27 cellular contexts compared by ENCODE assay signal in the genomic region with DNA sequence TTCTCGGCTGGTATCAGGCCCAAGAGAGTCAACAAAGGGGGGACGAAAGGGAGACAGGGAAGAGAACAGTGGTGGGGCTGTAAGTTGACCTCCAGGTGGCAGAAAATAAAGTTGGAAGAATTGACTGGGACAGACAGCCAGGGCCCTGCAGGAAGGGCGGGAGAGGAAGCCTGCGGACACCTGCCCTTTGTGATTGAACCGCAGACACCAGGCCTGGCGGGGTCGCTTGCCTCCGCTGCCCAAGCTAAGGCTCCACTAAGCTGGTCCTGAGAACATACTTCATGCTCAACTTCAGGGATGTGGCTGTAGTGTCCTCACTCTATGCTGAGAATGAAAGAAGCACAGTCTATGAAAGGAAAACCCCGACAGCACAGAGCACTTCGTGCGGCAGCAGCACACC. TPM values are rescaled to one million over a fixed set of nuclear protein-coding genes. Genes with fewer than 3 reads are reported as not detected.
A peak's percentile ranks its signal among the peaks of the same experiment; 100 is the strongest.
DNase-seq lines count a peak whose midpoint lies in the region; ATAC-seq, FAIRE-seq and TF ChIP-seq lines count a peak whose summit lies in the region.
"Had no signal": no experiment of that assay in that cellular context is flagged by ENCODE, and none has a peak within 500 bp of the region (broad histone marks: within the 10 kb centered on the region; RNA-seq: fewer than 3 reads in every experiment).

No MANE protein-coding gene starts in this region.

- H3T11ph ChIP-seq in H9 (ENCODE audit: low read length), result no peak overlapping the region

- H3K9me3 Mint-ChIP-seq in H9, result no peaks in the 10 kb centered on the region
- H3K9me3 Mint-ChIP-seq in astrocyte (ENCODE audit: unreplicated experiment), result no peaks in the 10 kb centered on the region

- H3K14ac ChIP-seq in H9 (ENCODE audit: insufficient read depth, low read length) (no peak overlapping the region), neuronal stem cell (ENCODE audit: low read length) (no peak overlapping the region)

- H2AK5ac ChIP-seq in H9 (ENCODE audit: insufficient read length, low read length) (no peak overlapping the region), neuronal stem cell (ENCODE audit: low read depth, low read length) (no peak overlapping the region)

- no peaks in the 10 kb centered on the region for H3K27me3 ChIP-seq in H9 (ENCODE audit: insufficient read depth, low read length)
- no peaks in the 10 kb centered on the region for H3K27me3 ChIP-seq in astrocyte (ENCODE audit: insufficient read depth, low read length)
- H3K27me3 ChIP-seq in hepatocyte, result no peaks in the 10 kb centered on the region
- H3K27me3 ChIP-seq in neuronal stem cell (ENCODE audit: control insufficient read depth in 3 of 3, insufficient read depth in 3 of 3, low read depth in 1 of 3, low read length in 3 of 3), result no peaks in the 10 kb centered on the region

- H3K79me1 ChIP-seq in H9 (ENCODE audit: insufficient read depth, low read depth, low read length, poor library complexity, severe bottlenecking) (no peaks in the 10 kb centered on the region), neuronal stem cell (ENCODE audit: low read depth, low read length) (no peaks in the 10 kb centered on the region)

- no peak overlapping the region for H2BK12ac ChIP-seq in H9 (ENCODE audit: insufficient read length, low read depth, low read length)
- H2BK12ac ChIP-seq in neuronal stem cell (ENCODE audit: low read length), result no peak overlapping the region

- no peak overlapping the region for H4K8ac ChIP-seq in H9 (replicated peaks; ENCODE audit: insufficient read length, low read depth, low read length)
- H4K8ac ChIP-seq in neuronal stem cell (ENCODE audit: low read depth, low read length), result no peak overlapping the region

- H4K5ac ChIP-seq in H9 (ENCODE audit: insufficient read length, low read depth, low read length), result no peak overlapping the region

- no peak overlapping the region for H2BK20ac ChIP-seq in H9 (ENCODE audit: low read depth, low read length, poor library complexity, severe bottlenecking)

- H4K91ac ChIP-seq in H9 (ENCODE audit: insufficient read length, low read depth, low read length) (no peak overlapping the region), neuronal stem cell (ENCODE audit: low read depth, low read length, poor library complexity) (no peak overlapping the region)

- no peaks in the 10 kb centered on the region for H3K9me2 ChIP-seq in hepatocyte (replicated peaks; ENCODE audit: insufficient read depth)

- H2AFZ ChIP-seq in H9 (ENCODE audit: low read length), result no peak overlapping the region
- no peak overlapping the region for H2AFZ ChIP-seq in astrocyte (ENCODE audit: low read depth, low read length)
- H2AFZ ChIP-seq in hepatocyte, result no peak overlapping the region
- H2AFZ ChIP-seq in neuronal stem cell (ENCODE audit: low read length), result no peak overlapping the region
- H2AFZ ChIP-seq: GM23248 had no signal

- H2BK5ac ChIP-seq in H9 (ENCODE audit: insufficient read length, low read length), result no peak overlapping the region
- no peak overlapping the region for H2BK5ac ChIP-seq in neuronal stem cell (ENCODE audit: low read length)

- H3K4me1 ChIP-seq in H9 (ENCODE audit: insufficient read depth, low read length), result peaks cover 4% of the 10 kb centered on the region; the same call in 1 of the 2 replicates
- H3K4me1 ChIP-seq in astrocyte (ENCODE audit: insufficient read depth, low read length), result no peaks in the 10 kb centered on the region
- H3K4me1 ChIP-seq in hepatocyte (ENCODE audit: insufficient read depth), result no peaks in the 10 kb centered on the region
- peaks cover 0 to 8% of the 10 kb centered on the region in 2 donors for H3K4me1 ChIP-seq in neuronal stem cell (ENCODE audit: control insufficient read depth in 2 of 2, insufficient read depth in 1 of 2, low read depth in 1 of 2, low read length in 2 of 2)

- H3K4me3 Mint-ChIP-seq in H9, result no peak overlapping the region
- H3K4me3 Mint-ChIP-seq in astrocyte (ENCODE audit: unreplicated experiment), result peak overlapping the region; percentile 4
- H3K4me3 Mint-ChIP-seq: CD4-positive, alpha-beta memory T cell had no signal

- H3K79me2 ChIP-seq in H9 (ENCODE audit: insufficient read depth, low read length) (no peaks in the 10 kb centered on the region), astrocyte (ENCODE audit: insufficient read depth, low read length) (no peaks in the 10 kb centered on the region), hepatocyte (no peaks in the 10 kb centered on the region)

- no peaks in the 10 kb centered on the region for H3K23me2 ChIP-seq in H9 (ENCODE audit: insufficient read length, low read depth, low read length, poor library complexity, severe bottlenecking)

- no peak overlapping the region for H3K18ac ChIP-seq in H9 (ENCODE audit: insufficient read length, low read depth, low read length)
- H3K18ac ChIP-seq in neuronal stem cell (ENCODE audit: low read length), result peak overlapping the region; percentile 56

- no peak overlapping the region for H3K27ac ChIP-seq in H9 (ENCODE audit: insufficient read length, low read depth, low read length)
- H3K27ac ChIP-seq in astrocyte (ENCODE audit: low read depth, low read length), result no peak overlapping the region
- peak overlapping the region; percentile 77 for H3K27ac ChIP-seq in hepatocyte
- H3K27ac ChIP-seq in neuronal stem cell (replicated peaks; ENCODE audit: low read length), result no peak overlapping the region
- H3K27ac ChIP-seq: GM23248, HL-60, SK-N-MC had no signal

- H3K4ac ChIP-seq in H9 (ENCODE audit: low read depth, low read length) (no peak overlapping the region), neuronal stem cell (ENCODE audit: low read length) (no peak overlapping the region)

- H3K27me3 Mint-ChIP-seq in H9 (ENCODE audit: low read depth) (no peaks in the 10 kb centered on the region; the same call in 1 of the 2 replicates), astrocyte (ENCODE audit: low read depth, unreplicated experiment) (no peaks in the 10 kb centered on the region)
- H3K27me3 Mint-ChIP-seq: CD4-positive, alpha-beta memory T cell had no signal

- H3K56ac ChIP-seq in H9 (ENCODE audit: insufficient read length, low read depth, low read length), result no peak overlapping the region

- H4K20me1 ChIP-seq in H9 (ENCODE audit: control insufficient read depth, insufficient read depth, insufficient read length) (peaks cover 2% of the 10 kb centered on the region), astrocyte (ENCODE audit: insufficient read depth, low read length) (no peaks in the 10 kb centered on the region), hepatocyte (ENCODE audit: insufficient read depth, poor library complexity, severe bottlenecking) (no peaks in the 10 kb centered on the region)

- H3K4me1 Mint-ChIP-seq in H9 (peaks cover 39 to 44% of the 10 kb centered on the region in 2 experiments), astrocyte (ENCODE audit: low read depth, unreplicated experiment) (peaks cover under 1% of the 10 kb centered on the region)
- H3K4me1 Mint-ChIP-seq: CD4-positive, alpha-beta memory T cell had no signal

- H3K9me3 ChIP-seq in H9 (ENCODE audit: control insufficient read depth, low read depth, low read length), result no peaks in the 10 kb centered on the region
- no peaks in the 10 kb centered on the region for H3K9me3 ChIP-seq in astrocyte (ENCODE audit: insufficient read depth, low read depth, low read length)
- no peaks in the 10 kb centered on the region for H3K9me3 ChIP-seq in hepatocyte (ENCODE audit: low read depth)
- peaks cover 0 to 5% of the 10 kb centered on the region in 2 donors for H3K9me3 ChIP-seq in neuronal stem cell (replicated peaks in 1 of 2; ENCODE audit: control insufficient read depth in 2 of 2, insufficient read depth in 1 of 2, low read depth in 1 of 2, low read length in 2 of 2)

- peak overlapping the region; percentile 60 to 78 (median 72); a peak in 6 of 7 replicates for H3K27ac Mint-ChIP-seq in H9
- no peak overlapping the region for H3K27ac Mint-ChIP-seq in astrocyte (ENCODE audit: unreplicated experiment)
- H3K27ac Mint-ChIP-seq: CD4-positive, alpha-beta memory T cell had no signal

- peaks cover 3% of the 10 kb centered on the region for H3K36me3 ChIP-seq in astrocyte (ENCODE audit: insufficient read depth, low read length)
- no peaks in the 10 kb centered on the region for H3K36me3 ChIP-seq in hepatocyte (replicated peaks; ENCODE audit: insufficient read depth, low read depth)
- peaks cover 21 to 63% of the 10 kb centered on the region in 2 donors for H3K36me3 ChIP-seq in neuronal stem cell (replicated peaks in 1 of 2; ENCODE audit: control insufficient read depth in 2 of 2, insufficient read depth in 2 of 2, low read length in 2 of 2)

- H2BK15ac ChIP-seq in H9 (ENCODE audit: low read depth, low read length) (no peak overlapping the region), neuronal stem cell (ENCODE audit: low read length) (no peak overlapping the region)

- no peak for DNase-seq in H9
- DNase-seq in astrocyte (ENCODE audit: low read depth), result no peak
- no peak for DNase-seq in hepatocyte (ENCODE audit: low spot score)
- DNase-seq in neuronal stem cell (ENCODE audit: low spot score), result no peak
- DNase-seq in SIG-M5 treated with dmso at 0.1 percent for 504 hours (lab: John Stamatoyannopoulos, UW; ENCODE audit: unreplicated experiment), result no peak
- no peak for DNase-seq in GM19239 (ENCODE audit: insufficient read length, low spot score)
- DNase-seq: C1 segment of cervical spinal cord; CD4-positive, alpha-beta memory T cell; COR-L47; GM23248; HCEC 1CT; Kasumi-1; NCI-H1092 treated with DMSO at 0.1 percent for 48 hours; NCI-H1436; NCI-H187; NCI-H2081 treated with DMSO at 0.1 percent for 48 hours; NCI-H2171; NCI-H226; NCI-H510A; NCI-H69; SHP77 treated with DMSO at 0.1 percent for 48 hours had no signal

- no peak overlapping the region for H3K23ac ChIP-seq in H9 (ENCODE audit: insufficient read length, low read depth, low read length)
- no peak overlapping the region for H3K23ac ChIP-seq in neuronal stem cell (ENCODE audit: low read depth, low read length, poor library complexity)

- H3K4me2 ChIP-seq in H9 (ENCODE audit: insufficient read depth, insufficient read length, low read length) (no peak overlapping the region), astrocyte (ENCODE audit: low read length) (no peak overlapping the region), hepatocyte (no peak overlapping the region), neuronal stem cell (ENCODE audit: insufficient read depth, low read length, poor library complexity, severe bottlenecking) (no peak overlapping the region)

- H3K36me3 Mint-ChIP-seq in H9 (ENCODE audit: insufficient read depth in 1 of 3, low read depth in 3 of 3), result peaks cover 46 to 78% (median 75%) of the 10 kb centered on the region in 3 experiments
- H3K36me3 Mint-ChIP-seq in astrocyte (ENCODE audit: low read depth, unreplicated experiment), result peaks cover 45% of the 10 kb centered on the region

- H2BK120ac ChIP-seq in H9 (ENCODE audit: low read depth, low read length, poor library complexity, severe bottlenecking) (no peak overlapping the region), neuronal stem cell (ENCODE audit: low read depth, low read length) (no peak overlapping the region)

- FAIRE-seq in astrocyte (lab: Jason Lieb, UNC) (no peak), GM19239 (lab: Jason Lieb, UNC) (no peak)
- FAIRE-seq: G401.6 had no signal

- WGBS in H9 (ENCODE audit: extremely low coverage, insufficient read length, low lambda C conversion rate), result no CpG with 5 or more reads among the region's 11 CpGs
- WGBS in hepatocyte (ENCODE audit: low lambda C conversion rate, missing lambda C conversion rate), result 95% methylated on average over 11 of the region's 11 CpGs
- no CpG with 5 or more reads among the region's 11 CpGs for WGBS in neuronal stem cell (ENCODE audit: extremely low coverage in 2 of 2, insufficient read length in 2 of 2, insufficient replicate concordance in 1 of 2), 2 donors

- TF ChIP-seq CTCF in H9 (conservative IDR thresholded peaks at IDR 0.05) (no peak), astrocyte (IDR thresholded peaks at IDR 0.05; ENCODE audit: insufficient read depth, low read depth, low read length) (no peak), hepatocyte (IDR thresholded peaks at IDR 0.05; ENCODE audit: poor library complexity) (no peak)

- ATAC-seq in GM21360 (IDR thresholded peaks at IDR 0.05; ENCODE audit: unreplicated experiment) (no peak), GM21423 (IDR thresholded peaks at IDR 0.05; ENCODE audit: unreplicated experiment) (no peak)
- ATAC-seq: Panc1 had no signal

- H3K9ac ChIP-seq in H9 (ENCODE audit: extremely low read depth, insufficient read length, low read length) (no peak overlapping the region), astrocyte (ENCODE audit: low read length) (no peak overlapping the region), neuronal stem cell (ENCODE audit: low read depth, low read length, poor library complexity) (no peak overlapping the region)
- H3K9ac ChIP-seq: GM23248 had no signal

- no peak overlapping the region for H3K4me3 ChIP-seq in astrocyte (ENCODE audit: insufficient read depth, low read depth, low read length)
- no peak overlapping the region for H3K4me3 ChIP-seq in hepatocyte
- H3K4me3 ChIP-seq in neuronal stem cell (ENCODE audit: low read length in 2 of 2), result no peak overlapping the region
- H3K4me3 ChIP-seq: GM23248, SK-N-MC had no signal

RNA-seq across cellular contexts. Expression of a gene that starts 53.8 kb away (rescaled TPM):
- total RNA-seq in H9 (2021), result 15.6 and 17.8 TPM in 2 replicates
- total RNA-seq in astrocyte, result 11.6 and 16.6 TPM in 2 replicates
- total RNA-seq in hepatocyte, result 6.3 and 24.8 TPM in 2 replicates
- 7.1 and 17.7 TPM in 2 replicates for polyA plus RNA-seq in hepatocyte
- 8.5 TPM for polyA plus RNA-seq in neuronal stem cell (2013, experiment 1 of 2)
- polyA plus RNA-seq in neuronal stem cell (2013, experiment 2 of 2), result 9.8 TPM
